11 cellular contexts compared by ENCODE assay signal in genomic region chr17:75476752-75477492, GRCh38. TPM values are rescaled to one million over a fixed set of nuclear protein-coding genes. Genes with fewer than 3 reads are reported as not detected.
DNase-seq lines count a peak whose midpoint lies in the region; ATAC-seq, FAIRE-seq and TF ChIP-seq lines count a peak whose summit lies in the region.
"Had no signal": no experiment of that assay in that cellular context is flagged by ENCODE, and none has a peak within 500 bp of the region (broad histone marks: within the 10 kb centered on the region; RNA-seq: fewer than 3 reads in every experiment).

No MANE protein-coding gene starts in this region.

- H3K9ac ChIP-seq in astrocyte (ENCODE audit: low read length) = peak overlapping the region; percentile 25

- peaks cover 19% of the 10 kb centered on the region for H3K4me1 Mint-ChIP-seq in astrocyte (ENCODE audit: low read depth, unreplicated experiment)

- H3K27ac ChIP-seq in astrocyte (ENCODE audit: low read depth, low read length) = no peak overlapping the region
- no peak overlapping the region for H3K27ac ChIP-seq in osteoblast (ENCODE audit: low read depth, low read length)
- H3K27ac ChIP-seq in upper lobe of right lung = peak overlapping the region; percentile 55

- no peak overlapping the region for H3K27ac Mint-ChIP-seq in astrocyte (ENCODE audit: unreplicated experiment)
- H3K27ac Mint-ChIP-seq: natural killer cell treated with Interleukin-12 subunit alpha and Interleukin-12 subunit beta and Interleukin-15 and Interleukin-18, amount 100 ng/mL, for 72 hours; stimulated activated memory B cell treated with anti-CD40 and anti-IgM and Interleukin-4, amounts not matched to agents 10 μg/mL and 1 μg/mL and 100 μg/mL, for 72 hours had no signal

- H3K79me2 ChIP-seq in astrocyte (ENCODE audit: insufficient read depth, low read length) (peaks cover 17% of the 10 kb centered on the region), osteoblast (ENCODE audit: insufficient read depth, low read length) (peaks cover 5% of the 10 kb centered on the region)

- H4K20me1 ChIP-seq in astrocyte (ENCODE audit: insufficient read depth, low read length) = peaks cover 46% of the 10 kb centered on the region
- H4K20me1 ChIP-seq in osteoblast (ENCODE audit: insufficient read depth, low read length) = peaks cover 20% of the 10 kb centered on the region

- H3K9me3 Mint-ChIP-seq in astrocyte (ENCODE audit: unreplicated experiment) = no peaks in the 10 kb centered on the region
- H3K9me3 Mint-ChIP-seq: natural killer cell treated with Interleukin-12 subunit alpha and Interleukin-12 subunit beta and Interleukin-15 and Interleukin-18, amount 100 ng/mL, for 72 hours; stimulated activated memory B cell treated with anti-CD40 and anti-IgM and Interleukin-4, amounts not matched to agents 10 μg/mL and 1 μg/mL and 100 μg/mL, for 72 hours had no signal

- no peaks in the 10 kb centered on the region for H3K27me3 Mint-ChIP-seq in astrocyte (ENCODE audit: low read depth, unreplicated experiment)
- H3K27me3 Mint-ChIP-seq: natural killer cell treated with Interleukin-12 subunit alpha and Interleukin-12 subunit beta and Interleukin-15 and Interleukin-18, amount 100 ng/mL, for 72 hours; stimulated activated memory B cell treated with anti-CD40 and anti-IgM and Interleukin-4, amounts not matched to agents 10 μg/mL and 1 μg/mL and 100 μg/mL, for 72 hours had no signal

- H3K36me3 Mint-ChIP-seq in astrocyte (ENCODE audit: low read depth, unreplicated experiment) = peaks cover 11% of the 10 kb centered on the region

- H2AFZ ChIP-seq in astrocyte (ENCODE audit: low read depth, low read length) = no peak overlapping the region
- no peak overlapping the region for H2AFZ ChIP-seq in osteoblast (ENCODE audit: low read length)

- DNase-seq in astrocyte (ENCODE audit: low read depth) (no peak), left ventricle myocardium superior (no peak), osteoblast (ENCODE audit: insufficient read length, low spot score, missing footprints) (peak; percentile 51), upper lobe of right lung (no peak), NOMO-1 treated with dmso at 0.1 percent for 144 hours (lab: John Stamatoyannopoulos, UW; ENCODE audit: unreplicated experiment) (no peak), NCI-H2171 treated with DMSO at 0.1 percent for 48 hours (lab: John Stamatoyannopoulos, UW) (no peak), NCI-H146 (lab: John Stamatoyannopoulos, UW) (no peak)
- DNase-seq: activated CD4-positive, alpha-beta T cell treated with anti-CD3 and anti-CD28 coated beads, Interleukin-2, amount 50 U/mL, for 48 hours; activated gamma-delta T cell treated with Interleukin-2 at 50 U/mL for 16 hours had no signal

- no peak for FAIRE-seq in astrocyte (lab: Jason Lieb, UNC)

- no peak overlapping the region for H3K4me3 Mint-ChIP-seq in astrocyte (ENCODE audit: unreplicated experiment)
- H3K4me3 Mint-ChIP-seq: natural killer cell treated with Interleukin-12 subunit alpha and Interleukin-12 subunit beta and Interleukin-15 and Interleukin-18, amount 100 ng/mL, for 72 hours; stimulated activated memory B cell treated with anti-CD40 and anti-IgM and Interleukin-4, amounts not matched to agents 10 μg/mL and 1 μg/mL and 100 μg/mL, for 72 hours had no signal

- H3K4me1 ChIP-seq in astrocyte (ENCODE audit: insufficient read depth, low read length) = peaks cover 22% of the 10 kb centered on the region
- H3K4me1 ChIP-seq in osteoblast (ENCODE audit: insufficient read depth, low read length) = peaks cover 4% of the 10 kb centered on the region
- peaks cover 25% of the 10 kb centered on the region for H3K4me1 ChIP-seq in upper lobe of right lung

- H3K9me3 ChIP-seq in astrocyte (ENCODE audit: insufficient read depth, low read depth, low read length) (no peaks in the 10 kb centered on the region), osteoblast (ENCODE audit: low read depth, low read length) (no peaks in the 10 kb centered on the region), upper lobe of right lung (no peaks in the 10 kb centered on the region)

- intact Hi-C loops in left ventricle myocardium superior (cut with micrococcal nuclease) (no loop called here), upper lobe of right lung (cut with DNase I) (no loop called here)

- H3K36me3 ChIP-seq in astrocyte (ENCODE audit: insufficient read depth, low read length) (no peaks in the 10 kb centered on the region), osteoblast (ENCODE audit: insufficient read depth, low read length) (peaks cover 9% of the 10 kb centered on the region), upper lobe of right lung (peaks cover 19% of the 10 kb centered on the region)

- H3K4me3 ChIP-seq in astrocyte (ENCODE audit: insufficient read depth, low read depth, low read length) = no peak overlapping the region
- H3K4me3 ChIP-seq in osteoblast (ENCODE audit: insufficient read depth, low read length) = no peak overlapping the region
- no peak overlapping the region for H3K4me3 ChIP-seq in upper lobe of right lung

- no peak for TF ChIP-seq CTCF in astrocyte (IDR thresholded peaks at IDR 0.05; ENCODE audit: insufficient read depth, low read depth, low read length)
- TF ChIP-seq CTCF in osteoblast (IDR thresholded peaks at IDR 0.05; ENCODE audit: extremely low read depth, low read depth, low read length) = no peak
- no peak for TF ChIP-seq CTCF in upper lobe of right lung (IDR thresholded peaks at IDR 0.05)

- peak; percentile 16 for ATAC-seq in left ventricle myocardium superior
- ATAC-seq in upper lobe of right lung = no peak
- ATAC-seq: natural killer cell treated with Interleukin-12 subunit alpha and Interleukin-12 subunit beta and Interleukin-15 and Interleukin-18, amount 100 ng/mL, for 72 hours; stimulated activated memory B cell treated with anti-CD40 and anti-IgM and Interleukin-4, amounts not matched to agents 10 μg/mL and 1 μg/mL and 100 μg/mL, for 72 hours had no signal

- no peaks in the 10 kb centered on the region for H3K27me3 ChIP-seq in astrocyte (ENCODE audit: insufficient read depth, low read length)
- H3K27me3 ChIP-seq in osteoblast (ENCODE audit: insufficient read depth, low read length) = no peaks in the 10 kb centered on the region
- H3K27me3 ChIP-seq in upper lobe of right lung = no peaks in the 10 kb centered on the region

- H3K4me2 ChIP-seq in astrocyte (ENCODE audit: low read length) = peak overlapping the region; percentile 63
- H3K4me2 ChIP-seq in osteoblast (ENCODE audit: insufficient read depth, low read length) = no peak overlapping the region

RNA-seq across cellular contexts. Expression of gene TMEM94, which starts 20.5 kb away (rescaled TPM):
- total RNA-seq in astrocyte = 52.4 and 54.5 TPM in 2 replicates
- total RNA-seq in left ventricle myocardium superior = 56.8 TPM
- 33.3 and 38.0 TPM in 2 replicates for total RNA-seq in osteoblast
- total RNA-seq in upper lobe of right lung = 79.1 TPM

RNA-seq across cellular contexts. Expression of gene CASKIN2, which starts 38.4 kb away (rescaled TPM):
- total RNA-seq in astrocyte = 16.9 and 22.8 TPM in 2 replicates
- total RNA-seq in left ventricle myocardium superior = 36.6 TPM
- total RNA-seq in osteoblast = 8.7 and 10.3 TPM in 2 replicates
- 101 TPM for total RNA-seq in upper lobe of right lung

RNA-seq across cellular contexts. Expression of gene TSEN54, which starts 39.4 kb away (rescaled TPM):
- total RNA-seq in astrocyte = 15.1 and 16.5 TPM in 2 replicates
- 8.3 TPM for total RNA-seq in left ventricle myocardium superior
- 9.7 and 10.9 TPM in 2 replicates for total RNA-seq in osteoblast
- 21.6 TPM for total RNA-seq in upper lobe of right lung

RNA-seq across cellular contexts. Expression of gene LLGL2, which starts 48.6 kb away (rescaled TPM):
- total RNA-seq in astrocyte = 6.9 and 14.8 TPM in 2 replicates
- 5.1 TPM for total RNA-seq in left ventricle myocardium superior
- total RNA-seq in osteoblast = 0.36 and 0.59 TPM in 2 replicates
- total RNA-seq in upper lobe of right lung = 133 TPM
